Comparison of ENCODE assay signal across 9 cellular contexts in genomic region chr3:113698891-113699465, GRCh38. TPM values are rescaled to one million over a fixed set of nuclear protein-coding genes. Genes with fewer than 3 reads are reported as not detected.
DNase-seq lines count a peak whose midpoint lies in the region; ATAC-seq lines count a peak whose summit lies in the region.
"Had no signal": no experiment of that assay in that cellular context is flagged by ENCODE, and none has a peak within 500 bp of the region (broad histone marks: within the 10 kb centered on the region; RNA-seq: fewer than 3 reads in every experiment).

No MANE protein-coding gene starts in this region.

- WGBS in thymus: 45% methylated on average over 29 of the region's 29 CpGs

- H3K27ac Mint-ChIP-seq in activated naive CD8-positive, alpha-beta T cell treated with anti-CD3 and anti-CD28 coated beads, Interleukin-2, amount 50 U/mL, for 24 hours: no peak overlapping the region
- H3K27ac Mint-ChIP-seq in immature natural killer cell: peak overlapping the region in 3 of 6 donors; percentile 51 to 85 (median 77)

- peaks cover 26% of the 10 kb centered on the region for H3K4me1 Mint-ChIP-seq in activated naive CD8-positive, alpha-beta T cell treated with anti-CD3 and anti-CD28 coated beads, Interleukin-2, amount 50 U/mL, for 24 hours
- peaks cover 20% of the 10 kb centered on the region in 2 donors for H3K4me1 Mint-ChIP-seq in immature natural killer cell

- no peak for ATAC-seq in activated naive CD8-positive, alpha-beta T cell treated with anti-CD3 and anti-CD28 coated beads, Interleukin-2, amount 50 U/mL, for 24 hours
- ATAC-seq in HG03175 (IDR thresholded peaks at IDR 0.05; ENCODE audit: unreplicated experiment): no peak
- no peak for ATAC-seq in HG03457 (IDR thresholded peaks at IDR 0.05; ENCODE audit: unreplicated experiment)

- H3K36me3 Mint-ChIP-seq in activated naive CD8-positive, alpha-beta T cell treated with anti-CD3 and anti-CD28 coated beads, Interleukin-2, amount 50 U/mL, for 24 hours (ENCODE audit: low read depth): peaks cover 4% of the 10 kb centered on the region
- peaks cover 0 to 2% (median 0%) of the 10 kb centered on the region in 3 donors for H3K36me3 Mint-ChIP-seq in immature natural killer cell

- peak overlapping the region; percentile 30 for H3K4me3 ChIP-seq in thymus (ENCODE audit: low read length)

- H3K9me3 ChIP-seq in thymus (ENCODE audit: control insufficient read depth): no peaks in the 10 kb centered on the region

- H3K36me3 ChIP-seq in thymus (ENCODE audit: control insufficient read depth, insufficient read depth): no peaks in the 10 kb centered on the region

- H3K9me3 Mint-ChIP-seq in activated naive CD8-positive, alpha-beta T cell treated with anti-CD3 and anti-CD28 coated beads, Interleukin-2, amount 50 U/mL, for 24 hours: no peaks in the 10 kb centered on the region
- no peaks in the 10 kb centered on the region for H3K9me3 Mint-ChIP-seq in immature natural killer cell

- H3K4me1 ChIP-seq in thymus (ENCODE audit: control insufficient read depth, insufficient read depth, low read length): peaks cover 11% of the 10 kb centered on the region

- H3K4me3 Mint-ChIP-seq in activated naive CD8-positive, alpha-beta T cell treated with anti-CD3 and anti-CD28 coated beads, Interleukin-2, amount 50 U/mL, for 24 hours: peak overlapping the region; percentile 56
- peak overlapping the region; percentile 47 to 81 (median 72) for H3K4me3 Mint-ChIP-seq in immature natural killer cell

- H3K27me3 Mint-ChIP-seq in activated naive CD8-positive, alpha-beta T cell treated with anti-CD3 and anti-CD28 coated beads, Interleukin-2, amount 50 U/mL, for 24 hours: no peaks in the 10 kb centered on the region
- H3K27me3 Mint-ChIP-seq in immature natural killer cell (ENCODE audit: low read depth in 3 of 3): peaks cover 0 to 6% (median 4%) of the 10 kb centered on the region in 3 donors

- DNase-seq in activated T-cell treated with anti-CD3 and anti-CD28 coated beads, Interleukin-2, amount 50 U/mL, for 1 hour: peak; percentile 29
- DNase-seq in activated T-cell treated with anti-CD3 and anti-CD28 coated beads for 4 hours (no peak), immature natural killer cell (no peak), AML-193 (lab: John Stamatoyannopoulos, UW) (no peak)
- peak; percentile 30 for DNase-seq in activated naive CD8-positive, alpha-beta T cell treated with anti-CD3 and anti-CD28 coated beads, Interleukin-2, amount 50 U/mL, for 24 hours
- DNase-seq: NCI-H1048 had no signal

- H3K27ac ChIP-seq in thymus (ENCODE audit: low read depth): no peak overlapping the region

- H3K27me3 ChIP-seq in thymus (ENCODE audit: control insufficient read depth, insufficient read depth): no peaks in the 10 kb centered on the region

RNA-seq across cellular contexts. Expression of gene USF3, which starts 2.5 kb away (rescaled TPM):
- polyA plus RNA-seq in immature natural killer cell: 1 to 10 TPM; 2.1 to 7.3 (median 2.6) TPM
- polyA plus RNA-seq in thymus: 8.6 TPM

RNA-seq across cellular contexts. Expression of gene NAA50, which starts 47.1 kb away (rescaled TPM):
- 10 to 100 TPM; 58.0 to 80.1 (median 65.2) TPM for polyA plus RNA-seq in immature natural killer cell
- polyA plus RNA-seq in thymus: 43.6 TPM

RNA-seq across cellular contexts. Expression of gene ATP6V1A, which starts 47.9 kb away (rescaled TPM):
- polyA plus RNA-seq in immature natural killer cell (10 to 100 TPM; 46.0 to 51.1 (median 46.1) TPM), thymus (30.0 TPM)

Comparison
In these comparisons a context has a peak if more than half of its experiments do, and no peak if none do; other contexts are left out.
1. DNase-seq: peak in activated T-cell treated with anti-CD3 and anti-CD28 coated beads, Interleukin-2, amount 50 U/mL, for 1 hour (single experiment) and activated naive CD8-positive, alpha-beta T cell treated with anti-CD3 and anti-CD28 coated beads, Interleukin-2, amount 50 U/mL, for 24 hours (single experiment); none in activated T-cell treated with anti-CD3 and anti-CD28 coated beads for 4 hours (single experiment), immature natural killer cell (0 of 3) and AML-193 (0 of 2).